In genomic region chr4:104330125-104330524, GRCh38 we compare ENCODE assay signal across 23 cellular contexts.
"Had no signal": no experiment of that assay in that cellular context is flagged by ENCODE, and none has a peak within 500 bp of the region (broad histone marks: within the 10 kb centered on the region; RNA-seq: fewer than 3 reads in every experiment).

No MANE protein-coding gene starts in this region.

- H3K27ac ChIP-seq: heart left ventricle, neural progenitor cell, ovary, right atrium auricular region, sigmoid colon, skin epidermis, suprapubic skin, thyroid gland, uterus had no signal

- ATAC-seq: esophagus mucosa; heart left ventricle; left colon; left ventricle myocardium superior; natural killer cell treated with Interleukin-12 subunit alpha and Interleukin-12 subunit beta and Interleukin-15 and Interleukin-18, amount 100 ng/mL, for 72 hours; stimulated activated naive CD8-positive, alpha-beta T cell treated with anti-CD3 and anti-CD28 coated beads, Interleukin-15, Interleukin-2, amounts not matched to agents 100 U/mL and 50 U/mL, for 24 hours had no signal

- H3K9ac ChIP-seq: neural progenitor cell had no signal

- H3K27me3 ChIP-seq: heart left ventricle, neural progenitor cell, ovary, right atrium auricular region, sigmoid colon, suprapubic skin, thyroid gland, uterus had no signal

- H3K9me3 ChIP-seq: ovary, right atrium auricular region, suprapubic skin, thyroid gland, uterus had no signal

- H3K4me1 ChIP-seq: heart left ventricle, neural progenitor cell, right atrium auricular region, sigmoid colon, suprapubic skin, thyroid gland, uterus had no signal

- H2AFZ ChIP-seq: neural progenitor cell had no signal

- DNase-seq: effector memory CD4-positive, alpha-beta T cell; heart left ventricle; hippocampal formation; left colon; left ventricle myocardium superior; mesenchymal stem cell; midbrain; nucleus accumbens; ovary; sigmoid colon; stimulated activated CD4-positive, alpha-beta T cell treated with anti-CD3 and anti-CD28 coated beads, Interleukin-12 subunit alpha, Interleukin-12 subunit beta, amount 100 ng/mL, for 4 hours; stimulated activated naive CD8-positive, alpha-beta T cell treated with anti-CD3 and anti-CD28 coated beads, Interleukin-15, Interleukin-2, amounts not matched to agents 100 U/mL and 50 U/mL, for 24 hours; thyroid gland; uterus had no signal

- H3K4me2 ChIP-seq: neural progenitor cell had no signal

- FAIRE-seq: endometrium, frontal cortex had no signal

- H3K4me3 ChIP-seq: heart left ventricle, lung, neural progenitor cell, ovary, right atrium auricular region, sigmoid colon, skin epidermis, suprapubic skin, thyroid gland, uterus had no signal

- H3K36me3 ChIP-seq: heart left ventricle, neural progenitor cell, ovary, right atrium auricular region, sigmoid colon, suprapubic skin, thyroid gland, uterus had no signal
